ENCODE assay signal across 8 cellular contexts in genomic region chr6:2891768-2892170, GRCh38. TPM values are rescaled to one million over a fixed set of nuclear protein-coding genes. Genes with fewer than 3 reads are reported as not detected.
DNase-seq lines count a peak whose midpoint lies in the region; ATAC-seq, FAIRE-seq and TF ChIP-seq lines count a peak whose summit lies in the region.

No MANE protein-coding gene starts in this region.

- peaks cover 0 to 69% of the 10 kb centered on the region in 2 donors for H3K36me3 ChIP-seq in gastroesophageal sphincter
- H3K36me3 ChIP-seq in trophoblast cell (ENCODE audit: control insufficient read depth in 1 of 2, insufficient read depth in 2 of 2, low read length in 2 of 2): peaks cover 15 to 29% of the 10 kb centered on the region in 2 experiments

- no peak overlapping the region for H2AFZ ChIP-seq in trophoblast cell (ENCODE audit: insufficient read depth, low read length, poor library complexity)

- no peak for DNase-seq in GM18507 (ENCODE audit: extremely low spot score, insufficient read length, low read depth)
- DNase-seq in NCI-H187 treated with DMSO at 0.1 percent for 48 hours (lab: John Stamatoyannopoulos, UW): peak; percentile 31
- peak; percentile 66 to 74 for DNase-seq in activated T-cell treated with anti-CD3 and anti-CD28 coated beads, Interleukin-2, amount 50 U/mL, for 48 hours
- peak; percentile 40 to 62 for DNase-seq in stimulated activated CD4-positive, alpha-beta T cell treated with anti-CD3 and anti-CD28 coated beads, Interleukin-15, amount 100 ng/mL, for 1 hour (ENCODE audit: low read depth in 1 of 2, low spot score in 1 of 2)
- no peak for DNase-seq in HuH-7.5 (ENCODE audit: low spot score)
- DNase-seq in 8988T: no peak
- no peak for DNase-seq in trophoblast cell

- H3K4ac ChIP-seq in trophoblast cell (ENCODE audit: low read depth, low read length): no peak overlapping the region

- H3K79me1 ChIP-seq in trophoblast cell (ENCODE audit: low read length): no peaks in the 10 kb centered on the region

- TF ChIP-seq POLR2A in gastroesophageal sphincter (IDR thresholded peaks at IDR 0.05): no peak

- peak; percentile 86 for FAIRE-seq in GM18507 (lab: Jason Lieb, UNC)

- H3K4me3 ChIP-seq in gastroesophageal sphincter: no peak overlapping the region
- H3K4me3 ChIP-seq in trophoblast cell (ENCODE audit: low read depth, low read length): no peak overlapping the region

- H3K27ac ChIP-seq in gastroesophageal sphincter (no peak overlapping the region), trophoblast cell (ENCODE audit: low read depth, low read length) (no peak overlapping the region)

- H3K4me2 ChIP-seq in trophoblast cell (ENCODE audit: low read length): no peak overlapping the region

- no peak overlapping the region for H3K23ac ChIP-seq in trophoblast cell (ENCODE audit: low read length)

- H2BK12ac ChIP-seq in trophoblast cell (ENCODE audit: low read length): no peak overlapping the region

- H4K8ac ChIP-seq in trophoblast cell (ENCODE audit: low read depth, low read length): no peak overlapping the region

- H3K27me3 ChIP-seq in gastroesophageal sphincter (no peaks in the 10 kb centered on the region), trophoblast cell (ENCODE audit: insufficient read depth, low read length) (no peaks in the 10 kb centered on the region)

- no peak overlapping the region for H3K9ac ChIP-seq in trophoblast cell (ENCODE audit: low read length)

- no peak overlapping the region for H3K14ac ChIP-seq in trophoblast cell (ENCODE audit: low read length)

- ATAC-seq in gastroesophageal sphincter: no peak

- H4K12ac ChIP-seq in trophoblast cell (ENCODE audit: low read depth, low read length): no peak overlapping the region

- no peak overlapping the region for H2AK5ac ChIP-seq in trophoblast cell (ENCODE audit: low read length)

- H3K18ac ChIP-seq in trophoblast cell (ENCODE audit: low read length): no peak overlapping the region

- H2BK5ac ChIP-seq in trophoblast cell (ENCODE audit: low read depth, low read length, poor library complexity): no peak overlapping the region

- no peak overlapping the region for H4K91ac ChIP-seq in trophoblast cell (ENCODE audit: low read depth, low read length)

- TF ChIP-seq EP300 in gastroesophageal sphincter (IDR thresholded peaks at IDR 0.05): no peak

- H3K4me1 ChIP-seq in gastroesophageal sphincter: no peaks in the 10 kb centered on the region
- H3K4me1 ChIP-seq in trophoblast cell (ENCODE audit: control insufficient read depth in 1 of 2, insufficient read depth in 2 of 2, low read length in 2 of 2): no peaks in the 10 kb centered on the region

- WGBS in gastroesophageal sphincter (ENCODE audit: low coverage in 1 of 2), 2 donors: 100% methylated on average over 3 of the region's 18 CpGs; no CpG with 5 or more reads in 1 of the 2 donors
- no CpG with 5 or more reads among the region's 18 CpGs for WGBS in trophoblast cell (ENCODE audit: extremely low coverage, insufficient coverage, insufficient read length)

- H3K9me3 ChIP-seq in gastroesophageal sphincter (no peaks in the 10 kb centered on the region), trophoblast cell (ENCODE audit: insufficient read depth, low read depth, low read length) (peaks cover 3% of the 10 kb centered on the region)

- peaks cover 2% of the 10 kb centered on the region for H3K79me2 ChIP-seq in trophoblast cell (ENCODE audit: control insufficient read depth, insufficient read depth, low read length, poor library complexity)

- no peak for TF ChIP-seq CTCF in gastroesophageal sphincter (IDR thresholded peaks at IDR 0.05)

- no peak overlapping the region for H2BK120ac ChIP-seq in trophoblast cell (ENCODE audit: insufficient read depth, low read length, poor library complexity)

RNA-seq across cellular contexts. Expression of gene SERPINB9, which starts 11.3 kb away (rescaled TPM):
- total RNA-seq in gastroesophageal sphincter: 10 to 100 TPM in 1 of 4 donors, 1 to 10 TPM in 3; 5.9 to 16.6 (median 8.0) TPM
- 414 and 460 TPM in 2 replicates for polyA plus RNA-seq in trophoblast cell (2013)

RNA-seq across cellular contexts. Expression of gene SERPINB1, which starts 50.1 kb away (rescaled TPM):
- total RNA-seq in gastroesophageal sphincter: 10 to 100 TPM; 24.8 to 79.0 (median 45.4) TPM
- 17.0 and 17.4 TPM in 2 replicates for polyA plus RNA-seq in trophoblast cell (2013)

Comparison
In these comparisons a context has a peak if more than half of its experiments do, and no peak if none do; other contexts are left out.
1. DNase-seq: peak in NCI-H187 treated with DMSO at 0.1 percent for 48 hours (single experiment), activated T-cell treated with anti-CD3 and anti-CD28 coated beads, Interleukin-2, amount 50 U/mL, for 48 hours (2 of 2) and stimulated activated CD4-positive, alpha-beta T cell treated with anti-CD3 and anti-CD28 coated beads, Interleukin-15, amount 100 ng/mL, for 1 hour (2 of 2); none in GM18507 (single experiment), HuH-7.5 (single experiment), 8988T (single experiment) and trophoblast cell (0 of 2).